In genomic region chr19:43723588-43723987, GRCh38 we compare ENCODE assay signal across 15 cellular contexts. TPM values are rescaled to one million over a fixed set of nuclear protein-coding genes. Genes with fewer than 3 reads are reported as not detected.
DNase-seq lines count a peak whose midpoint lies in the region; TF ChIP-seq lines count a peak whose summit lies in the region.
"Had no signal": no experiment of that assay in that cellular context is flagged by ENCODE, and none has a peak within 500 bp of the region (broad histone marks: within the 10 kb centered on the region; RNA-seq: fewer than 3 reads in every experiment).

No MANE protein-coding gene starts in this region.

- no peak overlapping the region for H3K27ac ChIP-seq in neutrophil
- H3K27ac ChIP-seq: skin epidermis had no signal

- no peaks in the 10 kb centered on the region for H3K27me3 ChIP-seq in neutrophil

- peaks cover 3% of the 10 kb centered on the region for H3K36me3 ChIP-seq in neutrophil

- no peaks in the 10 kb centered on the region for H3K4me1 Mint-ChIP-seq in chondrocyte (ENCODE audit: low read depth)
- H3K4me1 Mint-ChIP-seq in progenitor cell of endocrine pancreas (ENCODE audit: low read depth), result no peaks in the 10 kb centered on the region
- H3K4me1 Mint-ChIP-seq: nephron had no signal

- TF ChIP-seq CTCF in chondrocyte (IDR thresholded peaks at IDR 0.05) (peak; percentile 48), neutrophil (IDR thresholded peaks at IDR 0.05) (peak; percentile 46), progenitor cell of endocrine pancreas (IDR thresholded peaks at IDR 0.05; ENCODE audit: unreplicated experiment) (no peak)

- DNase-seq in EL (peak; percentile 19), HT1080 (ENCODE audit: low read depth) (peak; percentile 24), chondrocyte (ENCODE audit: low spot score) (no peak), progenitor cell of endocrine pancreas (ENCODE audit: low spot score, unreplicated experiment) (no peak), NCI-H1694 (lab: John Stamatoyannopoulos, UW) (no peak), SKM-1 (lab: John Stamatoyannopoulos, UW; ENCODE audit: unreplicated experiment) (no peak), NCI-H446 (lab: John Stamatoyannopoulos, UW) (no peak)
- DNase-seq: activated CD4-positive, CD25-positive, alpha-beta regulatory T cell treated with anti-CD3 and anti-CD28 coated beads, Interleukin-2, amount 50 U/mL, for 72 hours; activated T-cell treated with anti-CD3 and anti-CD28 coated beads, Interleukin-2, amount 50 U/mL, for 1 hour; left cardiac atrium; NCI-H2029 treated with DMSO at 0.1 percent for 48 hours; NK-92 treated with Interleukin-12 subunit alpha and Interleukin-12 subunit beta, amount 100 ng/mL, for 24 hours had no signal

- H3K36me3 Mint-ChIP-seq in chondrocyte (ENCODE audit: low read depth), result peaks cover 5% of the 10 kb centered on the region
- peaks cover 5% of the 10 kb centered on the region for H3K36me3 Mint-ChIP-seq in progenitor cell of endocrine pancreas (ENCODE audit: insufficient read depth)

- H3K9me3 Mint-ChIP-seq in chondrocyte (ENCODE audit: low read depth) (no peaks in the 10 kb centered on the region), progenitor cell of endocrine pancreas (ENCODE audit: low read depth) (no peaks in the 10 kb centered on the region)
- H3K9me3 Mint-ChIP-seq: nephron had no signal

- H3K4me1 ChIP-seq in neutrophil (ENCODE audit: control insufficient read depth in 1 of 2, insufficient read depth in 1 of 2, low read depth in 1 of 2, low read length in 1 of 2), result peaks cover 28 to 32% of the 10 kb centered on the region in 2 experiments

- no peak overlapping the region for H3K27ac Mint-ChIP-seq in chondrocyte (ENCODE audit: unreplicated experiment)
- no peak overlapping the region for H3K27ac Mint-ChIP-seq in progenitor cell of endocrine pancreas
- H3K27ac Mint-ChIP-seq: nephron had no signal

- no peak overlapping the region for H3K4me3 ChIP-seq in neutrophil (ENCODE audit: low read depth in 1 of 2, low read length in 1 of 2)
- H3K4me3 ChIP-seq: skin epidermis had no signal

- H3K27me3 Mint-ChIP-seq in chondrocyte (ENCODE audit: low read depth) (no peaks in the 10 kb centered on the region), progenitor cell of endocrine pancreas (no peaks in the 10 kb centered on the region)

- H3K4me3 Mint-ChIP-seq in chondrocyte (ENCODE audit: unreplicated experiment) (no peak overlapping the region), progenitor cell of endocrine pancreas (ENCODE audit: low read depth) (no peak overlapping the region)
- H3K4me3 Mint-ChIP-seq: nephron had no signal

- H3K9me3 ChIP-seq in neutrophil, result no peaks in the 10 kb centered on the region

RNA-seq across cellular contexts. Expression of gene IRGC, which starts 7.7 kb away (rescaled TPM):
- not detected in 2 replicates for total RNA-seq in HT1080 (2014; rRNA removed; shearing (Covaris generic))
- polyA plus RNA-seq in HT1080 (2015; cell fraction: cytosol; rRNA removed), result not detected in 2 replicates
- polyA plus RNA-seq in HT1080 (2015; cell fraction: nucleus; rRNA removed), result not detected in 2 replicates
- total RNA-seq in chondrocyte (not detected in 3 replicates), progenitor cell of endocrine pancreas (not detected in 2 replicates)
- total RNA-seq: left cardiac atrium had no signal

RNA-seq across cellular contexts. Expression of gene SMG9, which starts 31.2 kb away (rescaled TPM):
- total RNA-seq in HT1080 (2014; rRNA removed; shearing (Covaris generic)), result 29.0 and 37.5 TPM in 2 replicates
- polyA plus RNA-seq in HT1080 (2015; cell fraction: cytosol; rRNA removed), result 20.1 and 27.5 TPM in 2 replicates
- 134 and 137 TPM in 2 replicates for polyA plus RNA-seq in HT1080 (2015; cell fraction: nucleus; rRNA removed)
- total RNA-seq in chondrocyte (46.9 to 55.4 TPM (median 47.2 TPM) in 3 replicates), progenitor cell of endocrine pancreas (74.9 and 78.9 TPM in 2 replicates)

RNA-seq across cellular contexts. Expression of gene PLAUR, which starts 53.6 kb away (rescaled TPM):
- 217 and 240 TPM in 2 replicates for total RNA-seq in HT1080 (2014; rRNA removed; shearing (Covaris generic))
- 349 and 370 TPM in 2 replicates for polyA plus RNA-seq in HT1080 (2015; cell fraction: cytosol; rRNA removed)
- 300 and 330 TPM in 2 replicates for polyA plus RNA-seq in HT1080 (2015; cell fraction: nucleus; rRNA removed)
- total RNA-seq in chondrocyte, result 16.3 to 23.6 TPM (median 19.9 TPM) in 3 replicates
- 10.5 and 12.5 TPM in 2 replicates for total RNA-seq in progenitor cell of endocrine pancreas

RNA-seq across cellular contexts. Expression of gene KCNN4, which starts 57.2 kb away (rescaled TPM):
- total RNA-seq in HT1080 (2014; rRNA removed; shearing (Covaris generic)), result 108 and 120 TPM in 2 replicates
- polyA plus RNA-seq in HT1080 (2015; cell fraction: cytosol; rRNA removed), result 97.7 and 101 TPM in 2 replicates
- polyA plus RNA-seq in HT1080 (2015; cell fraction: nucleus; rRNA removed), result 290 and 312 TPM in 2 replicates
- total RNA-seq in chondrocyte, result 2.3 to 3.3 TPM (median 2.9 TPM) in 3 replicates
- total RNA-seq in progenitor cell of endocrine pancreas, result 0.31 and 0.34 TPM in 2 replicates

Comparison
In these comparisons a context has a peak if more than half of its experiments do, and no peak if none do; other contexts are left out.
1. DNase-seq: peak in EL (single experiment) and HT1080 (single experiment); none in chondrocyte (single experiment), progenitor cell of endocrine pancreas (single experiment), NCI-H1694 (single experiment), SKM-1 (single experiment) and NCI-H446 (0 of 2).